Comparison of ENCODE assay signal across 17 cellular contexts in genomic region chr6:16476861-16477260, GRCh38.
DNase-seq lines count a peak whose midpoint lies in the region; ATAC-seq, FAIRE-seq and TF ChIP-seq lines count a peak whose summit lies in the region.
"Had no signal": no experiment of that assay in that cellular context is flagged by ENCODE, and none has a peak within 500 bp of the region (broad histone marks: within the 10 kb centered on the region; RNA-seq: fewer than 3 reads in every experiment).

No MANE protein-coding gene starts in this region.

- H3K9me3 ChIP-seq in WERI-Rb-1 (ENCODE audit: severe bottlenecking) = peaks cover 3% of the 10 kb centered on the region
- H3K9me3 ChIP-seq: SK-N-SH, uterus had no signal

- H3K27me3 Mint-ChIP-seq in activated T-cell treated with anti-CD3 and anti-CD28 coated beads, Interleukin-2, amount 50 U/mL, for 24 hours = no peaks in the 10 kb centered on the region
- H3K27me3 Mint-ChIP-seq in naive thymus-derived CD8-positive, alpha-beta T cell = no peaks in the 10 kb centered on the region

- peaks cover 40% of the 10 kb centered on the region for H3K36me3 Mint-ChIP-seq in activated T-cell treated with anti-CD3 and anti-CD28 coated beads, Interleukin-2, amount 50 U/mL, for 24 hours (ENCODE audit: low read depth)
- H3K36me3 Mint-ChIP-seq in naive thymus-derived CD8-positive, alpha-beta T cell = peaks cover 0 to 5% (median 2%) of the 10 kb centered on the region in 3 donors

- no peak for DNase-seq in activated T-cell treated with anti-CD3 and anti-CD28 coated beads, Interleukin-2, amount 50 U/mL, for 24 hours
- no peak for DNase-seq in activated T-cell treated with anti-CD3 and anti-CD28 coated beads, Interleukin-2, amount 50 U/mL, for 1 hour
- DNase-seq in GM18507 (ENCODE audit: extremely low spot score, insufficient read length, low read depth) (no peak), NAMALWA (ENCODE audit: low spot score) (peak; percentile 37), WERI-Rb-1 (no peak), NCI-H146 treated with DMSO at 0.1 percent for 48 hours (lab: John Stamatoyannopoulos, UW; ENCODE audit: unreplicated experiment) (no peak)
- no peak for DNase-seq in naive thymus-derived CD8-positive, alpha-beta T cell
- DNase-seq: activated CD4-positive, alpha-beta T cell treated with anti-CD3 and anti-CD28 coated beads, Interleukin-2, amount 50 U/mL, for 1 hour; endodermal cell; NCI-H1417 treated with DMSO at 0.1 percent for 48 hours; SK-N-SH; uterus had no signal

- H3K4me3 Mint-ChIP-seq in activated T-cell treated with anti-CD3 and anti-CD28 coated beads, Interleukin-2, amount 50 U/mL, for 24 hours = no peak overlapping the region
- no peak overlapping the region for H3K4me3 Mint-ChIP-seq in naive thymus-derived CD8-positive, alpha-beta T cell
- H3K4me3 Mint-ChIP-seq: endodermal cell had no signal

- TF ChIP-seq CTCF in WERI-Rb-1 (IDR thresholded peaks at IDR 0.05; ENCODE audit: low read depth, low read length) = no peak

- no peaks in the 10 kb centered on the region for H3K27me3 ChIP-seq in WERI-Rb-1 (ENCODE audit: insufficient read depth, low read depth, severe bottlenecking)
- H3K27me3 ChIP-seq: uterus had no signal

- FAIRE-seq in GM18507 (lab: Jason Lieb, UNC) = peak; percentile 94
- FAIRE-seq: astrocyte, keratinocyte had no signal

- no peak overlapping the region for H3K27ac ChIP-seq in WERI-Rb-1
- H3K27ac ChIP-seq: uterus had no signal

- peak overlapping the region; percentile 16 for H3K27ac Mint-ChIP-seq in activated T-cell treated with anti-CD3 and anti-CD28 coated beads, Interleukin-2, amount 50 U/mL, for 24 hours
- peak overlapping the region in 7 of 10 donors; percentile 21 to 87 (median 36) for H3K27ac Mint-ChIP-seq in naive thymus-derived CD8-positive, alpha-beta T cell
- H3K27ac Mint-ChIP-seq: endodermal cell had no signal

- H3K4me1 Mint-ChIP-seq in activated T-cell treated with anti-CD3 and anti-CD28 coated beads, Interleukin-2, amount 50 U/mL, for 24 hours (ENCODE audit: low read depth) = peaks cover 90% of the 10 kb centered on the region
- peaks cover 28 to 69% (median 54%) of the 10 kb centered on the region in 4 donors for H3K4me1 Mint-ChIP-seq in naive thymus-derived CD8-positive, alpha-beta T cell

- H3K9me3 Mint-ChIP-seq in activated T-cell treated with anti-CD3 and anti-CD28 coated beads, Interleukin-2, amount 50 U/mL, for 24 hours = no peaks in the 10 kb centered on the region
- H3K9me3 Mint-ChIP-seq in naive thymus-derived CD8-positive, alpha-beta T cell = no peaks in the 10 kb centered on the region
- H3K9me3 Mint-ChIP-seq: endodermal cell had no signal

- POLR2A ChIA-PET in naive thymus-derived CD8-positive, alpha-beta T cell (lab: Charles Lee) = no interaction called here

- H3K4me3 ChIP-seq in WERI-Rb-1 (ENCODE audit: low read depth, low read length) = no peak overlapping the region
- H3K4me3 ChIP-seq: uterus had no signal

- no peak for ATAC-seq in naive thymus-derived CD8-positive, alpha-beta T cell
- no peak for ATAC-seq in HG02840 (IDR thresholded peaks at IDR 0.05; ENCODE audit: low FRiP score, unreplicated experiment)
- ATAC-seq: HCT116, Panc1 had no signal

- no peaks in the 10 kb centered on the region for H3K36me3 ChIP-seq in WERI-Rb-1
- H3K36me3 ChIP-seq: uterus had no signal
